31 cellular contexts compared by ENCODE assay signal in the genomic region with DNA sequence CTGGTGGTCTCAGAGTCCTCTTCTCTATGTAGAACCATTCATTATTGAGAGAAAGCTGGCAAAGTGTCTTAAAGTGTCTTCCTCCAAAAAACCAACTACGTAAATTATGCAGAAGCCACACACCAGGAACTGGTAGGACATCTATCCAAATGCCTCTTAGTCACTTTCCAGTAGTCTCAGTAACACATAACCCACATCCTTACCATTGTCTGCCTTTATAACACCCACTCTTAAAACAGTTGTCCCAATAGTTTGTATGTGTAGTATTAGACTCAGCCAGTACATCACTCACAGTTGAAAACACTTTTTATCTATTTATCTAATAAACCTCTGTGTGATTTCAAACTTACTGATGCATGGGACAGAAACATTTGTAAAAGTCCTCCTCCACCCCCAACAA.
DNase-seq lines count a peak whose midpoint lies in the region; ATAC-seq lines count a peak whose summit lies in the region.
"Had no signal": no experiment of that assay in that cellular context is flagged by ENCODE, and none has a peak within 500 bp of the region (broad histone marks: within the 10 kb centered on the region; RNA-seq: fewer than 3 reads in every experiment).

No MANE protein-coding gene starts in this region.

- no peaks in the 10 kb centered on the region for H3K9me3 Mint-ChIP-seq in activated naive CD8-positive, alpha-beta T cell treated with anti-CD3 and anti-CD28 coated beads, Interleukin-2, amount 50 U/mL, for 24 hours
- H3K9me3 Mint-ChIP-seq in activated naive CD8-positive, alpha-beta T cell treated with anti-CD3 and anti-CD28 coated beads for 36 hours = no peaks in the 10 kb centered on the region
- H3K9me3 Mint-ChIP-seq in stimulated activated effector memory CD8-positive, alpha-beta T cell treated with anti-CD3 and anti-CD28 coated beads, Interleukin-12 subunit alpha, Interleukin-12 subunit beta, amount 100 ng/mL, for 72 hours = no peaks in the 10 kb centered on the region
- no peaks in the 10 kb centered on the region for H3K9me3 Mint-ChIP-seq in stimulated activated naive CD8-positive, alpha-beta T cell treated with anti-CD3 and anti-CD28 coated beads, Interleukin-15, amount 100 ng/mL, for 72 hours
- no peaks in the 10 kb centered on the region for H3K9me3 Mint-ChIP-seq in activated naive CD4-positive, alpha-beta T cell treated with anti-CD3 and anti-CD28 coated beads, Interleukin-2, amount 10 ng/mL, durations not matched to agents 7 days and 5 days
- no peaks in the 10 kb centered on the region for H3K9me3 Mint-ChIP-seq in activated CD4-positive, alpha-beta T cell treated with anti-CD3 and anti-CD28 coated beads, Interleukin-2, amount 10 ng/mL, durations not matched to agents 7 days and 5 days
- H3K9me3 Mint-ChIP-seq: CD4-positive, alpha-beta memory T cell; CD4-positive, alpha-beta T cell; CD8-positive, alpha-beta T cell had no signal

- no peaks in the 10 kb centered on the region for H3K4me1 Mint-ChIP-seq in activated naive CD8-positive, alpha-beta T cell treated with anti-CD3 and anti-CD28 coated beads, Interleukin-2, amount 50 U/mL, for 24 hours
- no peaks in the 10 kb centered on the region for H3K4me1 Mint-ChIP-seq in activated naive CD8-positive, alpha-beta T cell treated with anti-CD3 and anti-CD28 coated beads for 36 hours
- no peaks in the 10 kb centered on the region for H3K4me1 Mint-ChIP-seq in stimulated activated effector memory CD8-positive, alpha-beta T cell treated with anti-CD3 and anti-CD28 coated beads, Interleukin-12 subunit alpha, Interleukin-12 subunit beta, amount 100 ng/mL, for 72 hours
- no peaks in the 10 kb centered on the region for H3K4me1 Mint-ChIP-seq in stimulated activated naive CD8-positive, alpha-beta T cell treated with anti-CD3 and anti-CD28 coated beads, Interleukin-15, amount 100 ng/mL, for 72 hours
- no peaks in the 10 kb centered on the region for H3K4me1 Mint-ChIP-seq in activated naive CD4-positive, alpha-beta T cell treated with anti-CD3 and anti-CD28 coated beads, Interleukin-2, amount 10 ng/mL, durations not matched to agents 7 days and 5 days
- H3K4me1 Mint-ChIP-seq in activated CD4-positive, alpha-beta T cell treated with anti-CD3 and anti-CD28 coated beads, Interleukin-2, amount 10 ng/mL, durations not matched to agents 7 days and 5 days = no peaks in the 10 kb centered on the region
- H3K4me1 Mint-ChIP-seq: B cell; CD14-positive monocyte; CD4-positive, alpha-beta memory T cell; CD4-positive, CD25-positive, alpha-beta regulatory T cell; CD8-positive, alpha-beta memory T cell had no signal

- no peaks in the 10 kb centered on the region for H3K36me3 Mint-ChIP-seq in activated naive CD8-positive, alpha-beta T cell treated with anti-CD3 and anti-CD28 coated beads, Interleukin-2, amount 50 U/mL, for 24 hours (ENCODE audit: low read depth)
- no peaks in the 10 kb centered on the region for H3K36me3 Mint-ChIP-seq in activated naive CD8-positive, alpha-beta T cell treated with anti-CD3 and anti-CD28 coated beads for 36 hours
- no peaks in the 10 kb centered on the region for H3K36me3 Mint-ChIP-seq in stimulated activated effector memory CD8-positive, alpha-beta T cell treated with anti-CD3 and anti-CD28 coated beads, Interleukin-12 subunit alpha, Interleukin-12 subunit beta, amount 100 ng/mL, for 72 hours
- H3K36me3 Mint-ChIP-seq in activated naive CD4-positive, alpha-beta T cell treated with anti-CD3 and anti-CD28 coated beads, Interleukin-2, amount 10 ng/mL, durations not matched to agents 7 days and 5 days = no peaks in the 10 kb centered on the region
- H3K36me3 Mint-ChIP-seq in activated CD4-positive, alpha-beta T cell treated with anti-CD3 and anti-CD28 coated beads, Interleukin-2, amount 10 ng/mL, durations not matched to agents 7 days and 5 days (ENCODE audit: low read depth) = no peaks in the 10 kb centered on the region
- H3K36me3 Mint-ChIP-seq: CD14-positive monocyte; CD4-positive, alpha-beta memory T cell; CD4-positive, CD25-positive, alpha-beta regulatory T cell; CD8-positive, alpha-beta T cell had no signal

- no peak for DNase-seq in activated naive CD8-positive, alpha-beta T cell treated with anti-CD3 and anti-CD28 coated beads, Interleukin-2, amount 50 U/mL, for 24 hours
- DNase-seq in activated naive CD8-positive, alpha-beta T cell treated with anti-CD3 and anti-CD28 coated beads for 36 hours = no peak
- DNase-seq in stimulated activated effector memory CD8-positive, alpha-beta T cell treated with anti-CD3 and anti-CD28 coated beads, Interleukin-12 subunit alpha, Interleukin-12 subunit beta, amount 100 ng/mL, for 72 hours (ENCODE audit: low spot score in 2 of 2) = no peak
- no peak for DNase-seq in stimulated activated naive CD8-positive, alpha-beta T cell treated with anti-CD3 and anti-CD28 coated beads, Interleukin-15, Interleukin-2, amounts not matched to agents 100 U/mL and 50 U/mL, for 24 hours
- DNase-seq in stimulated activated naive CD8-positive, alpha-beta T cell treated with anti-CD3 and anti-CD28 coated beads, Interleukin-15, amount 100 ng/mL, for 72 hours = no peak
- no peak for DNase-seq in activated naive CD4-positive, alpha-beta T cell treated with anti-CD3 and anti-CD28 coated beads, Interleukin-2, amount 10 ng/mL, durations not matched to agents 7 days and 5 days
- no peak for DNase-seq in activated CD4-positive, alpha-beta T cell treated with anti-CD3 and anti-CD28 coated beads, Interleukin-2, amount 10 ng/mL, durations not matched to agents 7 days and 5 days
- DNase-seq: 8988T; ACHN; AML-193; BE2C; C1 segment of cervical spinal cord; Caco-2; Calu3; CD4-positive, alpha-beta memory T cell; CD4-positive, alpha-beta T cell; CD4-positive, CD25-positive, alpha-beta regulatory T cell; CD8-positive, alpha-beta memory T cell; CD8-positive, alpha-beta T cell; COR-L47; DMS 273 treated with DMSO at 0.1 percent for 48 hours; DMS153; DMS53; DMS79; DMS79 treated with DMSO at 0.1 percent for 48 hours; DND-41; EL had no signal

- H3K4me3 Mint-ChIP-seq in activated naive CD8-positive, alpha-beta T cell treated with anti-CD3 and anti-CD28 coated beads, Interleukin-2, amount 50 U/mL, for 24 hours = no peak overlapping the region
- no peak overlapping the region for H3K4me3 Mint-ChIP-seq in activated naive CD8-positive, alpha-beta T cell treated with anti-CD3 and anti-CD28 coated beads for 36 hours
- H3K4me3 Mint-ChIP-seq in stimulated activated effector memory CD8-positive, alpha-beta T cell treated with anti-CD3 and anti-CD28 coated beads, Interleukin-12 subunit alpha, Interleukin-12 subunit beta, amount 100 ng/mL, for 72 hours = no peak overlapping the region
- no peak overlapping the region for H3K4me3 Mint-ChIP-seq in stimulated activated naive CD8-positive, alpha-beta T cell treated with anti-CD3 and anti-CD28 coated beads, Interleukin-15, amount 100 ng/mL, for 72 hours
- H3K4me3 Mint-ChIP-seq in activated naive CD4-positive, alpha-beta T cell treated with anti-CD3 and anti-CD28 coated beads, Interleukin-2, amount 10 ng/mL, durations not matched to agents 7 days and 5 days = no peak overlapping the region
- H3K4me3 Mint-ChIP-seq in activated CD4-positive, alpha-beta T cell treated with anti-CD3 and anti-CD28 coated beads, Interleukin-2, amount 10 ng/mL, durations not matched to agents 7 days and 5 days = no peak overlapping the region
- H3K4me3 Mint-ChIP-seq: B cell; CD14-positive monocyte; CD4-positive, alpha-beta memory T cell; CD4-positive, alpha-beta T cell; CD4-positive, CD25-positive, alpha-beta regulatory T cell; CD8-positive, alpha-beta memory T cell; CD8-positive, alpha-beta T cell had no signal

- CTCF ChIA-PET in activated naive CD4-positive, alpha-beta T cell treated with anti-CD3 and anti-CD28 coated beads, Interleukin-2, amount 10 ng/mL, durations not matched to agents 7 days and 5 days (lab: Charles Lee) = no interaction called here
- CTCF ChIA-PET in activated CD4-positive, alpha-beta T cell treated with anti-CD3 and anti-CD28 coated beads, Interleukin-2, amount 10 ng/mL, durations not matched to agents 7 days and 5 days (lab: Charles Lee) = no interaction called here

- H3K27ac Mint-ChIP-seq in activated naive CD8-positive, alpha-beta T cell treated with anti-CD3 and anti-CD28 coated beads, Interleukin-2, amount 50 U/mL, for 24 hours = no peak overlapping the region
- no peak overlapping the region for H3K27ac Mint-ChIP-seq in activated naive CD8-positive, alpha-beta T cell treated with anti-CD3 and anti-CD28 coated beads for 36 hours
- H3K27ac Mint-ChIP-seq in stimulated activated effector memory CD8-positive, alpha-beta T cell treated with anti-CD3 and anti-CD28 coated beads, Interleukin-12 subunit alpha, Interleukin-12 subunit beta, amount 100 ng/mL, for 72 hours = no peak overlapping the region
- H3K27ac Mint-ChIP-seq in stimulated activated naive CD8-positive, alpha-beta T cell treated with anti-CD3 and anti-CD28 coated beads, Interleukin-15, amount 100 ng/mL, for 72 hours = no peak overlapping the region
- H3K27ac Mint-ChIP-seq in activated naive CD4-positive, alpha-beta T cell treated with anti-CD3 and anti-CD28 coated beads, Interleukin-2, amount 10 ng/mL, durations not matched to agents 7 days and 5 days = no peak overlapping the region
- no peak overlapping the region for H3K27ac Mint-ChIP-seq in activated CD4-positive, alpha-beta T cell treated with anti-CD3 and anti-CD28 coated beads, Interleukin-2, amount 10 ng/mL, durations not matched to agents 7 days and 5 days
- H3K27ac Mint-ChIP-seq: B cell; CD14-positive monocyte; CD4-positive, alpha-beta memory T cell; CD4-positive, alpha-beta T cell; CD4-positive, CD25-positive, alpha-beta regulatory T cell; CD8-positive, alpha-beta memory T cell; CD8-positive, alpha-beta T cell had no signal

- POLR2A ChIA-PET in activated CD4-positive, alpha-beta T cell treated with anti-CD3 and anti-CD28 coated beads, Interleukin-2, amount 10 ng/mL, durations not matched to agents 7 days and 5 days (lab: Charles Lee) = no interaction called here

- ATAC-seq in activated naive CD8-positive, alpha-beta T cell treated with anti-CD3 and anti-CD28 coated beads, Interleukin-2, amount 50 U/mL, for 24 hours = peak; percentile 41
- ATAC-seq in stimulated activated effector memory CD8-positive, alpha-beta T cell treated with anti-CD3 and anti-CD28 coated beads, Interleukin-12 subunit alpha, Interleukin-12 subunit beta, amount 100 ng/mL, for 72 hours = peak; percentile 53
- ATAC-seq in stimulated activated naive CD8-positive, alpha-beta T cell treated with anti-CD3 and anti-CD28 coated beads, Interleukin-15, Interleukin-2, amounts not matched to agents 100 U/mL and 50 U/mL, for 24 hours = peak; percentile 45
- ATAC-seq in stimulated activated naive CD8-positive, alpha-beta T cell treated with anti-CD3 and anti-CD28 coated beads, Interleukin-15, amount 100 ng/mL, for 72 hours = peak; percentile 80
- ATAC-seq in HG03045 (IDR thresholded peaks at IDR 0.05; ENCODE audit: unreplicated experiment) = no peak
- ATAC-seq: A549; CD8-positive, alpha-beta T cell had no signal

- H3K27me3 Mint-ChIP-seq in activated naive CD8-positive, alpha-beta T cell treated with anti-CD3 and anti-CD28 coated beads, Interleukin-2, amount 50 U/mL, for 24 hours = peaks cover 6% of the 10 kb centered on the region
- no peaks in the 10 kb centered on the region for H3K27me3 Mint-ChIP-seq in activated naive CD8-positive, alpha-beta T cell treated with anti-CD3 and anti-CD28 coated beads for 36 hours
- H3K27me3 Mint-ChIP-seq in stimulated activated naive CD8-positive, alpha-beta T cell treated with anti-CD3 and anti-CD28 coated beads, Interleukin-15, amount 100 ng/mL, for 72 hours = no peaks in the 10 kb centered on the region
- H3K27me3 Mint-ChIP-seq in activated naive CD4-positive, alpha-beta T cell treated with anti-CD3 and anti-CD28 coated beads, Interleukin-2, amount 10 ng/mL, durations not matched to agents 7 days and 5 days = peaks cover 7% of the 10 kb centered on the region
- H3K27me3 Mint-ChIP-seq in activated CD4-positive, alpha-beta T cell treated with anti-CD3 and anti-CD28 coated beads, Interleukin-2, amount 10 ng/mL, durations not matched to agents 7 days and 5 days = peaks cover 20% of the 10 kb centered on the region
